In genomic region chr19:16608290-16608704, GRCh38 we compare ENCODE assay signal across 10 cellular contexts. TPM values are rescaled to one million over a fixed set of nuclear protein-coding genes. Genes with fewer than 3 reads are reported as not detected.
DNase-seq lines count a peak whose midpoint lies in the region; ATAC-seq, FAIRE-seq and TF ChIP-seq lines count a peak whose summit lies in the region.
"Had no signal": no experiment of that assay in that cellular context is flagged by ENCODE, and none has a peak within 500 bp of the region (broad histone marks: within the 10 kb centered on the region; RNA-seq: fewer than 3 reads in every experiment).

No MANE protein-coding gene starts in this region.

- peaks cover 5% of the 10 kb centered on the region; the same call in 1 of the 2 replicates for H4K20me1 ChIP-seq in SU-DHL-6 (ENCODE audit: low read depth, low read length)

- no peak overlapping the region for H2AFZ ChIP-seq in SU-DHL-6 (ENCODE audit: low read depth, low read length, severe bottlenecking)
- H2AFZ ChIP-seq: parathyroid adenoma had no signal

- H3K4me1 ChIP-seq in rectal smooth muscle tissue (ENCODE audit: control insufficient read depth, insufficient read depth, low read length): peaks cover 26% of the 10 kb centered on the region

- TF ChIP-seq CTCF in SU-DHL-6 (IDR thresholded peaks at IDR 0.05; ENCODE audit: insufficient read depth, low read length, poor library complexity, severe bottlenecking): no peak
- no peak for TF ChIP-seq CTCF in fibroblast of pulmonary artery (IDR thresholded peaks at IDR 0.05; ENCODE audit: low read length, missing control alignments)

- H3K79me2 ChIP-seq in SU-DHL-6 (ENCODE audit: insufficient read depth, low read length): peaks cover 100% of the 10 kb centered on the region

- H3K4me2 ChIP-seq in SU-DHL-6 (ENCODE audit: low read depth, low read length, poor library complexity, severe bottlenecking): peak overlapping the region; percentile 12

- no peaks in the 10 kb centered on the region for H3K9me3 ChIP-seq in SU-DHL-6 (ENCODE audit: insufficient read depth, low read length)

- H3K9ac ChIP-seq in SU-DHL-6 (ENCODE audit: low read length) (no peak overlapping the region), rectal smooth muscle tissue (ENCODE audit: low read length) (no peak overlapping the region)
- H3K9ac ChIP-seq: parathyroid adenoma had no signal

- H3K27me3 ChIP-seq in SU-DHL-6 (ENCODE audit: low read length): no peaks in the 10 kb centered on the region
- H3K27me3 ChIP-seq in rectal smooth muscle tissue (ENCODE audit: control insufficient read depth, insufficient read depth, low read length): no peaks in the 10 kb centered on the region

- H3K27ac ChIP-seq in SU-DHL-6 (ENCODE audit: low read depth, low read length) (peak overlapping the region; percentile 42), rectal smooth muscle tissue (ENCODE audit: low read depth, low read length) (peak overlapping the region; percentile 93)
- H3K27ac ChIP-seq: parathyroid adenoma had no signal

- DNase-seq in GM04503 (ENCODE audit: low read depth) (peak; percentile 87), fibroblast of pulmonary artery (ENCODE audit: low read depth) (peak; percentile 90), globus pallidus (ENCODE audit: low spot score) (no peak), frontal cortex (ENCODE audit: low spot score in 2 of 2) (no peak)

- FAIRE-seq in frontal cortex (lab: Jason Lieb, UNC): no peak
- FAIRE-seq: TTC549 had no signal

- H3K4me3 ChIP-seq in SU-DHL-6 (ENCODE audit: insufficient read depth, low read length, poor library complexity, severe bottlenecking) (no peak overlapping the region), fibroblast of pulmonary artery (replicated peaks; ENCODE audit: low read depth, low read length) (no peak overlapping the region), rectal smooth muscle tissue (ENCODE audit: low read length) (no peak overlapping the region)

- no peaks in the 10 kb centered on the region for H3K9me2 ChIP-seq in SU-DHL-6 (replicated peaks; ENCODE audit: insufficient read depth, low read length)

- H3K36me3 ChIP-seq in SU-DHL-6 (ENCODE audit: low read length): no peaks in the 10 kb centered on the region
- H3K36me3 ChIP-seq in rectal smooth muscle tissue (ENCODE audit: control insufficient read depth, insufficient read depth, low read length): peaks cover 4% of the 10 kb centered on the region

- no peak for ATAC-seq in HG02870 (IDR thresholded peaks at IDR 0.05; ENCODE audit: unreplicated experiment)
- no peak for ATAC-seq in HG03280 (IDR thresholded peaks at IDR 0.05; ENCODE audit: unreplicated experiment)

- peaks cover 22% of the 10 kb centered on the region for H3F3A ChIP-seq in SU-DHL-6 (ENCODE audit: insufficient read depth)

RNA-seq across cellular contexts. Expression of gene MED26, which starts 19.7 kb away (rescaled TPM):
- 3.7 TPM for total RNA-seq in frontal cortex

RNA-seq across cellular contexts. Expression of gene SLC35E1, which starts 36.1 kb away (rescaled TPM):
- total RNA-seq in frontal cortex: 22.8 TPM

RNA-seq across cellular contexts. Expression of gene SMIM7, which starts 51.6 kb away (rescaled TPM):
- 41.6 TPM for total RNA-seq in frontal cortex

RNA-seq across cellular contexts. Expression of gene TMEM38A, which starts 52.6 kb away (rescaled TPM):
- 8.6 TPM for total RNA-seq in frontal cortex

Comparison
In these comparisons a context has a peak if more than half of its experiments do, and no peak if none do; other contexts are left out.
1. DNase-seq: peak in GM04503 (single experiment) and fibroblast of pulmonary artery (single experiment); none in globus pallidus (single experiment) and frontal cortex (0 of 2).